ENCODE assay signal across 1 cellular context in the genomic region with DNA sequence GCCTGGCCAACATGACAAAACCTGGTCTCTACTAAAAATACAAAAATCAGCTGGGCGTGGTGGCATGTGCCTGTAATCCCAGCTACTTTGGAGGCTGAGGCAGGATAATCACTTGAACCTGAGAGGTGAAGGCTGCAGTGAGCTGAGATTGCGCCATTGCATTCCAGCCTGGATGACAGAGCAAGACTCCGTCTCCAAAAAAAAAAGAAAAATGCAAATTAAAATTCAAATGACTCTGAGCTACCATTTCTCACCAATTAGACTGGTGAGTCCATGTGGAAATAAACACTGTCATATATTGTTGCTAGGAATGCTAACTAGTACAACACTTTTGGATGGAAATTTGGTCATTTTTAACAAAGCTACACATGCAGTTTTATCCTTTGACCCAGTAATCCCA.
TF ChIP-seq lines count a peak whose summit lies in the region.

No MANE protein-coding gene starts in this region.

TF ChIP-seq in H1, 55 proteins besides CTCF, POLR2A, EP300 and RAD21:
- TF ChIP-seq CEBPB (IDR thresholded peaks at IDR 0.05; ENCODE audit: low read depth, low read length): 0 out of 2 replicates have a peak, but pooled peaks have one; percentile 30
